Comparison of ENCODE assay signal across 2 cellular contexts in the genomic region with DNA sequence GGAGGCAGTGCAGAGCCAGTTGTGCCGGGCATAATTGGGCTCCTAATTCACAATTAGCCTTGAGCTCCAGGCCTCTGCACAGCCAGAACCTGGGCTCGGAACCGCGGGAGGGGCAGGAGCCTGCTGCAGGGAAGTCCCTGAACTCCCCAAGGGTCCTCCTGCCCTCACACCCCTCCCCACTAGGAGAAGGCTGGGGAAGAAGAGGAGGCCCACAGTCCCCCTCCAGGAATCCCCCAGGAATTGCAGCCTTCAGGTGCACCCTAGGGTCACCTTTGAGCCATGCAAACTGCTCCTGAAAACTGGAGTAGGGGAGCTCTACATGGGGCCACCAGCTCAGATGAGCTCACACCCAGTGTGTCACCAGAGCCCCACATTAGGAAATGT.
TF ChIP-seq lines count a peak whose summit lies in the region.

No MANE protein-coding gene starts in this region.

TF ChIP-seq in HepG2, 621 proteins besides CTCF, POLR2A, EP300 and RAD21:
- TF ChIP-seq MYNN (CRISPR knock-in tag; IDR thresholded peaks at IDR 0.05; ENCODE audit: low read depth), result no peak
- TF ChIP-seq HOXA5 (CRISPR knock-in tag; IDR thresholded peaks at IDR 0.05), result no peak
- TF ChIP-seq ZNF367 (CRISPR knock-in tag; IDR thresholded peaks at IDR 0.05; ENCODE audit: borderline replicate concordance), result no peak
- TF ChIP-seq RCOR2 (CRISPR knock-in tag; IDR thresholded peaks at IDR 0.05), result no peak
- TF ChIP-seq KLF13 (CRISPR knock-in tag; IDR thresholded peaks at IDR 0.05), result no peak
- TF ChIP-seq BORCS8-MEF2B (CRISPR knock-in tag; IDR thresholded peaks at IDR 0.05), result no peak
- no peak for TF ChIP-seq NFYC (CRISPR knock-in tag; IDR thresholded peaks at IDR 0.05)
- TF ChIP-seq, protein P1, sequence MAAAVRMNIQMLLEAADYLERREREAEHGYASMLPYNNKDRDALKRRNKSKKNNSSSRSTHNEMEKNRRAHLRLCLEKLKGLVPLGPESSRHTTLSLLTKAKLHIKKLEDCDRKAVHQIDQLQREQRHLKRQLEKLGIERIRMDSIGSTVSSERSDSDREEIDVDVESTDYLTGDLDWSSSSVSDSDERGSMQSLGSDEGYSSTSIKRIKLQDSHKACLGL (CRISPR knock-in tag; IDR thresholded peaks at IDR 0.05), result no peak
- no peak for TF ChIP-seq NFKBIZ (CRISPR knock-in tag; IDR thresholded peaks at IDR 0.05)
- TF ChIP-seq ZMAT5 (CRISPR knock-in tag; IDR thresholded peaks at IDR 0.05; ENCODE audit: borderline replicate concordance, low read depth), result no peak
- TF ChIP-seq ARID2 (CRISPR knock-in tag; IDR thresholded peaks at IDR 0.05; ENCODE audit: borderline replicate concordance), result no peak
- TF ChIP-seq DR1 (CRISPR knock-in tag; IDR thresholded peaks at IDR 0.05), result no peak
- TF ChIP-seq ZNF432 (CRISPR knock-in tag; IDR thresholded peaks at IDR 0.05; ENCODE audit: borderline replicate concordance), result no peak
- no peak for TF ChIP-seq SNRNP70 (IDR thresholded peaks at IDR 0.05; ENCODE audit: low read depth, low read length)
- no peak for TF ChIP-seq ZNF792 (CRISPR knock-in tag; IDR thresholded peaks at IDR 0.05)
- TF ChIP-seq KLF9 (CRISPR knock-in tag; IDR thresholded peaks at IDR 0.05; ENCODE audit: low read depth), result no peak
- TF ChIP-seq HNF1A (IDR thresholded peaks at IDR 0.05; ENCODE audit: low read depth), result no peak
- no peak for TF ChIP-seq HNF1A (CRISPR knock-in tag; IDR thresholded peaks at IDR 0.05; ENCODE audit: borderline replicate concordance)
- no peak for TF ChIP-seq ZNF841 (CRISPR knock-in tag; IDR thresholded peaks at IDR 0.05; ENCODE audit: borderline replicate concordance)
- no peak for TF ChIP-seq ISX (CRISPR knock-in tag; conservative IDR thresholded peaks at IDR 0.05)
- TF ChIP-seq, protein P2, sequence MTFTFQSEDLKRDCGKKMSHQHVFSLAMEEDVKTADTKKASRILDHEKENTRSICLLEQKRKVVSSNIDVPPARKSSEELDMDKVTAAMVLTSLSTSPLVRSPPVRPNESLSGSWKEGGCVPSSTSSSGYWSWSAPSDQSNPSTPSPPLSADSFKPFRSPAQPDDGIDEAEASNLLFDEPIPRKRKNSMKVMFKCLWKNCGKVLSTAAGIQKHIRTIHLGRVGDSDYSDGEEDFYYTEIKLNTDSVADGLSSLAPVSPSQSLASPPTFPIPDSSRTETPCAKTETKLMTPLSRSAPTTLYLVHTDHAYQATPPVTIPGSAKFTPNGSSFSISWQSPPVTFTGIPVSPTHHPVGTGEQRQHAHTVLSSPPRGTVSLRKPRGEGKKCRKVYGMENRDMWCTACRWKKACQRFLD (CRISPR knock-in tag; IDR thresholded peaks at IDR 0.05; ENCODE audit: borderline replicate concordance), result no peak

TF ChIP-seq in H1, 55 proteins besides CTCF, POLR2A, EP300 and RAD21:
- TF ChIP-seq HDAC6 (IDR thresholded peaks at IDR 0.05; ENCODE audit: low read depth, low read length), result no peak
- no peak for TF ChIP-seq ATF3 (IDR thresholded peaks at IDR 0.05; ENCODE audit: insufficient read depth, low read depth, low read length)
- TF ChIP-seq KDM1A (IDR thresholded peaks at IDR 0.05; ENCODE audit: borderline replicate concordance, low read length), result no peak
- TF ChIP-seq, protein P3, sequence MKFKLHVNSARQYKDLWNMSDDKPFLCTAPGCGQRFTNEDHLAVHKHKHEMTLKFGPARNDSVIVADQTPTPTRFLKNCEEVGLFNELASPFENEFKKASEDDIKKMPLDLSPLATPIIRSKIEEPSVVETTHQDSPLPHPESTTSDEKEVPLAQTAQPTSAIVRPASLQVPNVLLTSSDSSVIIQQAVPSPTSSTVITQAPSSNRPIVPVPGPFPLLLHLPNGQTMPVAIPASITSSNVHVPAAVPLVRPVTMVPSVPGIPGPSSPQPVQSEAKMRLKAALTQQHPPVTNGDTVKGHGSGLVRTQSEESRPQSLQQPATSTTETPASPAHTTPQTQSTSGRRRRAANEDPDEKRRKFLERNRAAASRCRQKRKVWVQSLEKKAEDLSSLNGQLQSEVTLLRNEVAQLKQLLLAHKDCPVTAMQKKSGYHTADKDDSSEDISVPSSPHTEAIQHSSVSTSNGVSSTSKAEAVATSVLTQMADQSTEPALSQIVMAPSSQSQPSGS (IDR thresholded peaks at IDR 0.05; ENCODE audit: low read length), result no peak
- TF ChIP-seq RNF2 (IDR thresholded peaks at IDR 0.05; ENCODE audit: borderline replicate concordance, low read depth, low read length, missing control alignments, poor library complexity, severe bottlenecking), result no peak
- no peak for TF ChIP-seq ASH2L (IDR thresholded peaks at IDR 0.05; ENCODE audit: low read length)
- no peak for TF ChIP-seq RBBP5 (IDR thresholded peaks at IDR 0.05; ENCODE audit: borderline replicate concordance, low read depth, low read length)
- no peak for TF ChIP-seq JUN (IDR thresholded peaks at IDR 0.05; ENCODE audit: low read depth, low read length)
- TF ChIP-seq BCL11A (IDR thresholded peaks at IDR 0.05; ENCODE audit: low read depth in 2 of 2, low read length in 2 of 2), result no peak
- no peak for TF ChIP-seq SRF (IDR thresholded peaks at IDR 0.05; ENCODE audit: low read depth, low read length)
- TF ChIP-seq MAX (IDR thresholded peaks at IDR 0.05), result no peak
- no peak for TF ChIP-seq BACH1 (IDR thresholded peaks at IDR 0.05; ENCODE audit: low read length)
